ENCODE assay signal across 31 cellular contexts in the genomic region with DNA sequence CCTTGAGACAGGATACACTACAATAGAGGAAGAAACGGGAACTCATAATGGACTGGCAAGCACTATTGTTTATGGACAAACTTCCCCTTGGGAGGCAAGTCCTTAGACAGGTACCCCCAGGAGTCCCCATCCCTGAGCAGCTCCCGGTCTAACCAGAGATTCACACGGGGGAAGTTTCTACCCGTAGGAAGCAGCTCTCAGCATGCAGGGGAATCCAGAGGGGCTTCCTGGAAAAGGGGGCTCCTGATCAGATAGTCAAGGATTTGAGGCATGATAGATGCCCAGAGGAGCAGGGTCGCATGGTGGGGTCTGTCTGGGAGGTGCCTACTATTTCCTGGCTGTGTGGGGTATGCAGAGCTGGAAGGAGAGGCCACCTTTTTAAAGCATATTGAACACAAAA.
"Had no signal": no experiment of that assay in that cellular context is flagged by ENCODE, and none has a peak within 500 bp of the region (broad histone marks: within the 10 kb centered on the region; RNA-seq: fewer than 3 reads in every experiment).

No MANE protein-coding gene starts in this region.

- H3K4me1 ChIP-seq: Peyer's patch had no signal

- H3K9me3 ChIP-seq: MG63, Peyer's patch had no signal

- H3K27me3 ChIP-seq: brain microvascular endothelial cell, MG63, Peyer's patch had no signal

- DNase-seq: activated CD4-positive, alpha-beta T cell treated with anti-CD3 and anti-CD28 coated beads, Interleukin-2, amount 10 ng/mL, durations not matched to agents 24 days and 14 days; activated CD4-positive, alpha-beta T cell treated with anti-CD3 and anti-CD28 coated beads, Interleukin-2, amount 50 U/mL, for 4 hours; activated CD8-positive, alpha-beta memory T cell treated with anti-CD3 and anti-CD28 coated beads, Interleukin-2, amount 50 U/mL, for 48 hours; activated CD8-positive, alpha-beta T cell treated with anti-CD3 and anti-CD28 coated beads for 36 hours; activated effector memory CD4-positive, alpha-beta T cell treated with Interleukin-2 at 50 U/mL for 16 hours; activated naive CD4-positive, alpha-beta T cell treated with anti-CD3 and anti-CD28 coated beads, Interleukin-2, amount 10 ng/mL, durations not matched to agents 7 days and 5 days; activated naive CD8-positive, alpha-beta T cell treated with anti-CD3 and anti-CD28 coated beads, Interleukin-2, amount 50 U/mL, for 24 hours; activated T-cell treated with anti-CD3 and anti-CD28 coated beads, Interleukin-2, amount 50 U/mL, for 48 hours; anterior cingulate cortex; brain microvascular endothelial cell; central memory CD4-positive, alpha-beta T cell; Kasumi-1; MG63; NCI-H1048; NCI-H1105 treated with DMSO at 0.1 percent for 48 hours; NCI-H1436; NCI-H1694; NCI-H1930; NCI-H2081 treated with DMSO at 0.1 percent for 48 hours; NCI-H345; NCI-H524 treated with DMSO at 0.1 percent for 48 hours; NK-92 treated with Interleukin-12 subunit alpha and Interleukin-12 subunit beta, amount 100 ng/mL, for 24 hours; PC-3; RPMI8226; SIG-M5 had no signal

- ATAC-seq: activated CD8-positive, alpha-beta T cell treated with anti-CD3 and anti-CD28 coated beads for 36 hours; activated naive CD8-positive, alpha-beta T cell treated with anti-CD3 and anti-CD28 coated beads, Interleukin-2, amount 50 U/mL, for 24 hours; PC-3; Right ventricle myocardium inferior had no signal

- H3K36me3 Mint-ChIP-seq: activated naive CD4-positive, alpha-beta T cell treated with anti-CD3 and anti-CD28 coated beads, Interleukin-2, amount 10 ng/mL, durations not matched to agents 7 days and 5 days; activated naive CD8-positive, alpha-beta T cell had no signal

- H3K4me1 Mint-ChIP-seq: activated CD4-positive, alpha-beta T cell treated with anti-CD3 and anti-CD28 coated beads, Interleukin-2, amount 10 ng/mL, durations not matched to agents 24 days and 14 days; activated naive CD4-positive, alpha-beta T cell treated with anti-CD3 and anti-CD28 coated beads, Interleukin-2, amount 10 ng/mL, durations not matched to agents 7 days and 5 days; activated naive CD8-positive, alpha-beta T cell treated with anti-CD3 and anti-CD28 coated beads, Interleukin-2, amount 50 U/mL, for 24 hours had no signal

- H3K9me3 Mint-ChIP-seq: activated CD4-positive, alpha-beta T cell treated with anti-CD3 and anti-CD28 coated beads, Interleukin-2, amount 10 ng/mL, durations not matched to agents 24 days and 14 days; activated CD8-positive, alpha-beta T cell treated with anti-CD3 and anti-CD28 coated beads for 36 hours; activated naive CD4-positive, alpha-beta T cell treated with anti-CD3 and anti-CD28 coated beads, Interleukin-2, amount 10 ng/mL, durations not matched to agents 7 days and 5 days; activated naive CD8-positive, alpha-beta T cell treated with anti-CD3 and anti-CD28 coated beads, Interleukin-2, amount 50 U/mL, for 24 hours; T-helper 1 cell treated with Interleukin-12 subunit alpha and Interleukin-12 subunit beta and Interleukin-4 antibody, amounts not matched to agents 30 μg/mL and 1 μg/mL, for 36 hours; T-helper 2 cell treated with Interferon-gamma antibody and Interleukin-4, amounts not matched to agents 5 μg/mL and 100 μg/mL, for 36 hours had no signal

- H3K27me3 Mint-ChIP-seq: activated CD4-positive, alpha-beta T cell treated with anti-CD3 and anti-CD28 coated beads, Interleukin-2, amount 10 ng/mL, durations not matched to agents 24 days and 14 days; activated naive CD4-positive, alpha-beta T cell treated with anti-CD3 and anti-CD28 coated beads, Interleukin-2, amount 10 ng/mL, durations not matched to agents 7 days and 5 days; activated naive CD8-positive, alpha-beta T cell treated with anti-CD3 and anti-CD28 coated beads, Interleukin-2, amount 50 U/mL, for 24 hours had no signal

- FAIRE-seq: TTC549 had no signal

- H3K27ac Mint-ChIP-seq: activated CD4-positive, alpha-beta T cell treated with anti-CD3 and anti-CD28 coated beads, Interleukin-2, amount 10 ng/mL, durations not matched to agents 24 days and 14 days; activated CD8-positive, alpha-beta T cell treated with anti-CD3 and anti-CD28 coated beads for 36 hours; activated naive CD4-positive, alpha-beta T cell treated with anti-CD3 and anti-CD28 coated beads, Interleukin-2, amount 10 ng/mL, durations not matched to agents 7 days and 5 days; activated naive CD8-positive, alpha-beta T cell; activated naive CD8-positive, alpha-beta T cell treated with anti-CD3 and anti-CD28 coated beads, Interleukin-2, amount 50 U/mL, for 24 hours; T-helper 1 cell treated with Interleukin-12 subunit alpha and Interleukin-12 subunit beta and Interleukin-4 antibody, amounts not matched to agents 30 μg/mL and 1 μg/mL, for 36 hours; T-helper 2 cell treated with Interferon-gamma antibody and Interleukin-4, amounts not matched to agents 5 μg/mL and 100 μg/mL, for 36 hours had no signal

- H3K4me3 ChIP-seq: MG63, Peyer's patch had no signal

- H3K27ac ChIP-seq: brain microvascular endothelial cell, Peyer's patch had no signal

- H3K4me3 Mint-ChIP-seq: activated CD4-positive, alpha-beta T cell treated with anti-CD3 and anti-CD28 coated beads, Interleukin-2, amount 10 ng/mL, durations not matched to agents 24 days and 14 days; activated CD8-positive, alpha-beta T cell treated with anti-CD3 and anti-CD28 coated beads for 36 hours; activated naive CD4-positive, alpha-beta T cell treated with anti-CD3 and anti-CD28 coated beads, Interleukin-2, amount 10 ng/mL, durations not matched to agents 7 days and 5 days; activated naive CD8-positive, alpha-beta T cell; activated naive CD8-positive, alpha-beta T cell treated with anti-CD3 and anti-CD28 coated beads, Interleukin-2, amount 50 U/mL, for 24 hours; T-helper 1 cell treated with Interleukin-12 subunit alpha and Interleukin-12 subunit beta and Interleukin-4 antibody, amounts not matched to agents 30 μg/mL and 1 μg/mL, for 36 hours; T-helper 2 cell treated with Interferon-gamma antibody and Interleukin-4, amounts not matched to agents 5 μg/mL and 100 μg/mL, for 36 hours had no signal

- H3K36me3 ChIP-seq: brain microvascular endothelial cell, MG63, Peyer's patch had no signal
